ENCODE assay signal across 8 cellular contexts in the genomic region with DNA sequence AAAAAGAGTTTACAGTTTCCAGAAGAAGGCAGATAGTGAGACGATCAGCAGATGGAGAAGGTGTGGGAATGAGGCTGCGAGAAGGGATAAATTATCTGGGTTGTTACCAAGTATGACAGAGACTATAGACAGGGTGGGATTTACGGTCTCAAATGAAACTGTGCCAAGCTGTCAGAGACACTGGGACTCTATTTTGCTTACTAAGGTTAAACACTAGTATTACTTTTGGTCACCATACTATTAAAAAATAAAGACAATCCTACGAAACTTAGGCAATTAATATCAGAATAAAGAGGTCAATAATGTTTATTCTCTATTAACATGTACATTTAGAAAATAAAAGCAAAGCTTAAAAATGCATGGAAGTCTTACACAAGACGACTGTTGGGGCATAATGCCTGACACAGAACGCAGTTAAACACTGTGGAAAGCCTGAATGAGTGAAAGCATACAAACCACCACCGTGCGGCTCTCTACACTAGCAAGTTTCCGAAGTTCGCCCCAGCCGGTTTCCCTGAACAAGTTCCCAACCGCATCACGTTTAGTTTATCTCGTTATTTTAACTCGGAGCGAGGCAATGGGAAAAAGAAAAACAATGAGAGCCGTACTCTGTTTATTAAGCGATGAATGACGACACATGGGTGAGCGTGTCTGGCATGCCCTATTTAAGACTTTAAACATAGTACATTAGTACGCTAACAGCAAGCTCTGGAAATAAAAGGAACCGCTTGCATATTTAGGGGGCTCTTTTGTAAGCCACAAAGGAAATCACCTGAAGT. TPM values are rescaled to one million over a fixed set of nuclear protein-coding genes. Genes with fewer than 3 reads are reported as not detected.
DNase-seq lines count a peak whose midpoint lies in the region; ATAC-seq, FAIRE-seq and TF ChIP-seq lines count a peak whose summit lies in the region.

No MANE protein-coding gene starts in this region.

- H3K4me3 ChIP-seq in GM12878 (peak overlapping the region; percentile 89), iPS-11a (ENCODE audit: low read depth, low read length) (peak overlapping the region; percentile 83), sigmoid colon (peak overlapping the region; percentile 43 to 70 (median 64))

- H3K27ac ChIP-seq in GM12878 (ENCODE audit: control insufficient read depth, insufficient read depth), result peak overlapping the region; percentile 79; the same call in 1 of the 2 replicates
- H3K27ac ChIP-seq in sigmoid colon, result peak overlapping the region; percentile 85 to 93 (median 90)

- WGBS in GM12878 (ENCODE audit: insufficient coverage, insufficient replicate concordance, low lambda C conversion rate, missing lambda C conversion rate), result 13% methylated on average over 22 of the region's 22 CpGs
- 9 to 17% methylated on average over 22 of the region's 22 CpGs for WGBS in sigmoid colon, 2 donors

- no peaks in the 10 kb centered on the region for H3K9me3 ChIP-seq in GM12878 (replicated peaks; ENCODE audit: control insufficient read depth, insufficient read depth, low read length)
- H3K9me3 ChIP-seq in sigmoid colon, result no peaks in the 10 kb centered on the region

- TF ChIP-seq RAD21 in GM12878 (IDR thresholded peaks at IDR 0.05; ENCODE audit: insufficient read depth, low read depth, low read length), result peak; percentile 58

- H3K27me3 ChIP-seq in GM12878 (replicated peaks in 1 of 2; ENCODE audit: control insufficient read depth in 2 of 2, insufficient read depth in 2 of 2, low read length in 1 of 2), result no peaks in the 10 kb centered on the region
- no peaks in the 10 kb centered on the region for H3K27me3 ChIP-seq in sigmoid colon

- in situ Hi-C loops in GM12878 (cut with MboI), result no loop called here

- SMC1A ChIA-PET in GM12878 (lab: Charles Lee; ENCODE audit: uncharacterized antibody, unreplicated experiment), result interaction anchor here (0.9 to 2.1 kb wide), 8 partner anchors 11 to 384 kb away, joined by 3 to 12 read pairs (median 4); a partner anchor contains a TSS

- H3K79me2 ChIP-seq in GM12878 (ENCODE audit: control insufficient read depth, insufficient read depth, low read length), result peaks cover 9% of the 10 kb centered on the region

- no peak for TF ChIP-seq EP300 in GM12878 (IDR thresholded peaks at IDR 0.05; ENCODE audit: borderline replicate concordance in 1 of 2, control insufficient read depth in 1 of 2, low read depth in 2 of 2, low read length in 2 of 2)
- TF ChIP-seq EP300 in sigmoid colon (IDR thresholded peaks at IDR 0.05), result no peak

- peak overlapping the region; percentile 75 for H3K9ac ChIP-seq in GM12878 (ENCODE audit: control insufficient read depth, insufficient read depth, low read length)

- peak overlapping the region; percentile 77 for H3K4me2 ChIP-seq in GM12878 (ENCODE audit: control insufficient read depth, insufficient read depth)

- no peak for FAIRE-seq in D721Med (lab: Jason Lieb, UNC)
- no peak for FAIRE-seq in HTR-8/SVneo (lab: Jason Lieb, UNC)
- no peak for FAIRE-seq in GM12878 (lab: Jason Lieb, UNC)

- TF ChIP-seq CTCF in D721Med (IDR thresholded peaks at IDR 0.05; ENCODE audit: insufficient read depth, missing control alignments) (peak; percentile 10), GM12878 (IDR thresholded peaks at IDR 0.05 in 2 of 3, conservative IDR thresholded peaks at IDR 0.05 in 1 of 3; ENCODE audit: control insufficient read depth in 2 of 3, extremely low read depth in 1 of 3, insufficient read depth in 1 of 3, low read depth in 3 of 3, low read length in 3 of 3) (peak in 2 of 3 experiments; percentile 40 to 45; a peak in 3 of 6 replicates), sigmoid colon (IDR thresholded peaks at IDR 0.05) (no peak)

- H2AFZ ChIP-seq in GM12878 (ENCODE audit: control insufficient read depth, low read depth, low read length), result peak overlapping the region; percentile 100

- intact Hi-C loops in GM12878 (cut with micrococcal nuclease; ENCODE audit: unreplicated experiment) (loop anchor here (1.0 kb wide), 1 partner anchor 213 kb away; no protein-coding TSS in a partner anchor), sigmoid colon (cut with DNase I) (loop anchor here (1.0 kb wide), 1 partner anchor 213 kb away; no protein-coding TSS in a partner anchor)

- TF ChIP-seq POLR2A in GM12878 (IDR thresholded peaks at IDR 0.05; ENCODE audit: low read depth, low read length) (no peak), sigmoid colon (IDR thresholded peaks at IDR 0.05) (no peak)

- H3K4me1 ChIP-seq in GM12878 (ENCODE audit: control insufficient read depth, insufficient read depth, low read length) (peaks cover 11% of the 10 kb centered on the region), sigmoid colon (peaks cover 0 to 10% (median 4%) of the 10 kb centered on the region in 4 donors)

- BruUV-seq in GM12878 (replicated peaks; lab: Mats Ljungman, UMichigan), result TSS peak; percentile 44

- no peaks in the 10 kb centered on the region for H4K20me1 ChIP-seq in GM12878 (ENCODE audit: control insufficient read depth, insufficient read depth)

- peaks cover 0 to 1% of the 10 kb centered on the region in 2 experiments; a peak in 3 of 4 replicates for H3K36me3 ChIP-seq in GM12878 (ENCODE audit: control insufficient read depth in 2 of 2, insufficient read depth in 2 of 2, low read length in 1 of 2)
- H3K36me3 ChIP-seq in sigmoid colon, result peaks cover 0 to 27% (median 4%) of the 10 kb centered on the region in 4 donors

- DNase-seq in D721Med (ENCODE audit: insufficient read length, low spot score) (no peak), HTR-8/SVneo (ENCODE audit: insufficient read length, low spot score) (peak; percentile 38), SKM-1 (lab: John Stamatoyannopoulos, UW; ENCODE audit: unreplicated experiment) (peak; percentile 57), GM12878 (ENCODE audit: low read depth, low spot score) (peak; percentile 25), sigmoid colon (peak; percentile 73), retina (no peak)

- POLR2A ChIA-PET in GM12878 (lab: Charles Lee), result interaction anchor here (1.0 kb wide), 1 partner anchor 213 kb away, joined by 3 read pairs; a partner anchor contains a TSS

- peak; percentile 44 for ATAC-seq in GM21360 (IDR thresholded peaks at IDR 0.05; ENCODE audit: unreplicated experiment)
- ATAC-seq in GM12878, result peak; percentile 68

- CTCF ChIA-PET in GM12878 (lab: Yijun Ruan, JAX), result interaction anchor here (0.9 to 1.7 kb wide), 8 partner anchors 17 to 384 kb away, joined by 3 to 7 read pairs (median 4); a partner anchor contains a TSS

- RAD21 ChIA-PET in GM12878 (lab: Charles Lee; ENCODE audit: unreplicated experiment), result interaction anchor here (0.7 to 2.3 kb wide), 5 partner anchors 69 to 213 kb away, joined by 3 to 8 read pairs (median 6); a partner anchor contains a TSS

TF ChIP-seq in GM12878, 131 proteins besides CTCF, POLR2A, EP300 and RAD21 (continues in another document):
- TF ChIP-seq, protein P1, sequence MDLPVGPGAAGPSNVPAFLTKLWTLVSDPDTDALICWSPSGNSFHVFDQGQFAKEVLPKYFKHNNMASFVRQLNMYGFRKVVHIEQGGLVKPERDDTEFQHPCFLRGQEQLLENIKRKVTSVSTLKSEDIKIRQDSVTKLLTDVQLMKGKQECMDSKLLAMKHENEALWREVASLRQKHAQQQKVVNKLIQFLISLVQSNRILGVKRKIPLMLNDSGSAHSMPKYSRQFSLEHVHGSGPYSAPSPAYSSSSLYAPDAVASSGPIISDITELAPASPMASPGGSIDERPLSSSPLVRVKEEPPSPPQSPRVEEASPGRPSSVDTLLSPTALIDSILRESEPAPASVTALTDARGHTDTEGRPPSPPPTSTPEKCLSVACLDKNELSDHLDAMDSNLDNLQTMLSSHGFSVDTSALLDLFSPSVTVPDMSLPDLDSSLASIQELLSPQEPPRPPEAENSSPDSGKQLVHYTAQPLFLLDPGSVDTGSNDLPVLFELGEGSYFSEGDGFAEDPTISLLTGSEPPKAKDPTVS (IDR thresholded peaks at IDR 0.05; ENCODE audit: low read depth, low read length), result no peak
- TF ChIP-seq ZNF217 (IDR thresholded peaks at IDR 0.05), result no peak
- TF ChIP-seq TAF1 (IDR thresholded peaks at IDR 0.05; ENCODE audit: borderline replicate concordance, low read depth, low read length), result no peak
- TF ChIP-seq ATF7 (IDR thresholded peaks at IDR 0.05; ENCODE audit: low read depth), result peak; percentile 25; the same call in 1 of the 2 replicates
- 0 out of 2 replicates have a peak, but pooled peaks have one; percentile 19 for TF ChIP-seq CREM (IDR thresholded peaks at IDR 0.05; ENCODE audit: low read depth)
- TF ChIP-seq TBL1XR1 (IDR thresholded peaks at IDR 0.05; ENCODE audit: low read depth, low read length), result no peak
- TF ChIP-seq CREB1 (IDR thresholded peaks at IDR 0.05; ENCODE audit: low read depth), result peak; percentile 42; the same call in 1 of the 2 replicates
- TF ChIP-seq BHLHE40 (IDR thresholded peaks at IDR 0.05; ENCODE audit: borderline replicate concordance in 1 of 2, low read depth in 2 of 2, low read length in 1 of 2), result peak; percentile 10 to 11; a peak in 1 of 4 replicates
- 0 out of 2 replicates have a peak, but pooled peaks have one; percentile 49 for TF ChIP-seq CBX5 (IDR thresholded peaks at IDR 0.05; ENCODE audit: low read depth)
- no peak for TF ChIP-seq KAT2A (conservative IDR thresholded peaks at IDR 0.05; ENCODE audit: control insufficient read depth, low read depth, low read length)
- no peak for TF ChIP-seq SUZ12 (IDR thresholded peaks at IDR 0.05; ENCODE audit: unreplicated experiment)

RNA-seq across cellular contexts. Expression of a gene that starts 0.9 kb away (rescaled TPM):
- 68.4 and 68.6 TPM in 2 replicates for total RNA-seq in GM12878 (2013; cell fraction: nucleolus; rRNA removed)
- total RNA-seq in GM12878 (2014; rRNA removed) (1.3 and 1.9 TPM in 2 replicates), GM12878 (2014; rRNA removed; fragmentation: Illumina TruSeq; extraction: Trizol) (1.5 TPM in 2 replicates), GM12878 (2021) (0.72 and 0.80 TPM in 2 replicates), sigmoid colon (1 to 10 TPM; 1.5 to 7.8 (median 4.8) TPM)
- polyA plus RNA-seq in GM12878 (2011; ENCODE audit: low read depth), result 0.16 TPM
- polyA plus RNA-seq in GM12878 (2011; rRNA removed) (2.8 and 5.5 TPM in 2 replicates), GM12878 (2014; fragmentation: Illumina TruSeq; extraction: Trizol) (0.74 and 0.78 TPM in 2 replicates), GM12878 (2014; fragmentation: Nextera tagmentation; extraction: Ambion mirVana) (under 1 TPM; 0.42 to 0.58 TPM), GM12878 (2014; rRNA removed) (0.32 and 1.4 TPM in 2 replicates), GM12878 (2016; fragmentation: Nextera tagmentation; extraction: Ambion mirVana) (under 1 TPM; 0.54 to 0.79 TPM), sigmoid colon (under 1 TPM in 1 of 3 donors, not detected in 2; 0.29 TPM)
- 0.54 and 0.60 TPM in 2 replicates for polyA plus RNA-seq in GM12878 (2011; cell fraction: cytosol; rRNA removed)
- 4.7 and 6.6 TPM in 2 replicates for polyA plus RNA-seq in GM12878 (2011; cell fraction: nucleus; rRNA removed)
- polyA plus RNA-seq in GM12878 (2012), result 0.58 and 1.2 TPM in 2 replicates
- polyA minus RNA-seq in GM12878 (2011; rRNA and poly(A)+ RNA removed), result 2.2 and 2.9 TPM in 2 replicates
- 0.52 and 0.80 TPM in 2 replicates for polyA minus RNA-seq in GM12878 (2011; cell fraction: cytosol; rRNA and poly(A)+ RNA removed)
- polyA minus RNA-seq in GM12878 (2011; cell fraction: nucleus; rRNA and poly(A)+ RNA removed), result 7.5 and 8.0 TPM in 2 replicates

Comparison
In these comparisons a context has a peak if more than half of its experiments do, and no peak if none do; other contexts are left out.
1. DNase-seq: peak in HTR-8/SVneo (single experiment), SKM-1 (single experiment), GM12878 (single experiment) and sigmoid colon (single experiment); none in D721Med (single experiment) and retina (single experiment).
2. CTCF ChIP-seq: peak in D721Med (single experiment) and GM12878 (2 of 3); none in sigmoid colon (0 of 4).
3. Peak in every context shown above with its lines, with median percentiles within 50 percentile points of each other: H3K4me3 ChIP-seq.